In genomic region chr9:117704597-117704996, GRCh38 we compare ENCODE assay signal across 10 cellular contexts. TPM values are rescaled to one million over a fixed set of nuclear protein-coding genes. Genes with fewer than 3 reads are reported as not detected.
DNase-seq lines count a peak whose midpoint lies in the region; ATAC-seq and TF ChIP-seq lines count a peak whose summit lies in the region.
"Had no signal": no experiment of that assay in that cellular context is flagged by ENCODE, and none has a peak within 500 bp of the region (broad histone marks: within the 10 kb centered on the region; RNA-seq: fewer than 3 reads in every experiment).

No MANE protein-coding gene starts in this region.

- no peak for TF ChIP-seq CTCF in NB4 (IDR thresholded peaks at IDR 0.05; ENCODE audit: low read depth, low read length)
- TF ChIP-seq CTCF in fibroblast of lung (conservative IDR thresholded peaks at IDR 0.05 in 1 of 2, IDR thresholded peaks at IDR 0.05 in 1 of 2; ENCODE audit: low read depth in 1 of 2, low read length in 2 of 2): no peak
- TF ChIP-seq CTCF in psoas muscle (IDR thresholded peaks at IDR 0.05): no peak

- H3K27me3 ChIP-seq in fibroblast of lung (ENCODE audit: control insufficient read depth, insufficient read depth, low read length): no peaks in the 10 kb centered on the region
- no peaks in the 10 kb centered on the region for H3K27me3 ChIP-seq in psoas muscle (ENCODE audit: insufficient read depth in 3 of 3, low read length in 2 of 3)

- H3K9ac ChIP-seq in fibroblast of lung (ENCODE audit: insufficient read depth, low read length): peak overlapping the region; percentile 39

- H3K4me3 ChIP-seq in NB4 (ENCODE audit: low read depth, low read length) (peak overlapping the region; percentile 76), fibroblast of lung (replicated peaks in 1 of 4; ENCODE audit: control extremely low read depth in 1 of 4, insufficient read depth in 1 of 4, low read depth in 3 of 4, low read length in 4 of 4) (peak overlapping the region in 3 of 4 experiments; percentile 8 to 56 (median 28)), psoas muscle (peak overlapping the region; percentile 58)

- H3K79me2 ChIP-seq in fibroblast of lung (ENCODE audit: control insufficient read depth, insufficient read depth, low read length): no peaks in the 10 kb centered on the region

- WGBS in psoas muscle, 3 donors: 63 to 71% (median 67%) methylated on average over 1 of the region's 1 CpG

- DNase-seq in NB4 (ENCODE audit: low read depth) (no peak), fibroblast of lung (ENCODE audit: low read depth in 2 of 2) (no peak), psoas muscle (no peak), GM03348 (ENCODE audit: low spot score) (no peak), H4 (ENCODE audit: low spot score) (no peak), hepatic stellate cell (ENCODE audit: low spot score) (no peak)
- no peak for DNase-seq in activated CD4-positive, alpha-beta T cell treated with anti-CD3 and anti-CD28 coated beads for 1 hour
- DNase-seq: effector CD4-positive, alpha-beta T cell; GDM1 had no signal

- peaks cover 9% of the 10 kb centered on the region for H3K4me1 ChIP-seq in fibroblast of lung (ENCODE audit: control insufficient read depth, extremely low read depth, insufficient read depth, low read length)
- no peaks in the 10 kb centered on the region for H3K4me1 ChIP-seq in psoas muscle

- peak overlapping the region; percentile 67 for H3K27ac ChIP-seq in fibroblast of lung (ENCODE audit: insufficient read depth, low read length)
- peak overlapping the region; percentile 61 for H3K27ac ChIP-seq in psoas muscle

- no peak for TF ChIP-seq POLR2A in NB4 (IDR thresholded peaks at IDR 0.05; ENCODE audit: extremely low read depth, insufficient read length)

- H3K9me3 ChIP-seq in fibroblast of lung (ENCODE audit: control insufficient read depth, insufficient read depth, low read depth, low read length) (no peaks in the 10 kb centered on the region), psoas muscle (no peaks in the 10 kb centered on the region)

- peak overlapping the region; percentile 78 for H3K4me2 ChIP-seq in fibroblast of lung (ENCODE audit: extremely low read depth, insufficient read depth, low read length)

- H3K36me3 ChIP-seq in fibroblast of lung (ENCODE audit: control insufficient read depth, insufficient read depth, low read length): no peaks in the 10 kb centered on the region
- H3K36me3 ChIP-seq in psoas muscle (ENCODE audit: insufficient read depth in 1 of 2, low read depth in 1 of 2): peaks cover 0 to 5% of the 10 kb centered on the region in 2 donors

- intact Hi-C loops in psoas muscle (cut with DNase I): no loop called here

- H4K20me1 ChIP-seq in fibroblast of lung (ENCODE audit: control insufficient read depth, extremely low read depth, insufficient read depth, low read length): no peaks in the 10 kb centered on the region

- H2AFZ ChIP-seq in fibroblast of lung (ENCODE audit: low read length): no peak overlapping the region

- ATAC-seq in GM18517 (IDR thresholded peaks at IDR 0.05; ENCODE audit: unreplicated experiment) (peak; percentile 12), psoas muscle (peak in 2 of 4 donors; percentile 11 to 21)

RNA-seq across cellular contexts. Expression of gene TLR4, which starts 0.4 kb away (rescaled TPM):
- total RNA-seq in fibroblast of lung (2.6 and 3.1 TPM in 2 replicates), psoas muscle (1 to 10 TPM; 4.8 to 8.3 (median 6.6) TPM)
- polyA plus RNA-seq in fibroblast of lung (1.0 and 2.2 TPM in 2 replicates), psoas muscle (1 to 10 TPM; 1.5 to 2.7 (median 1.9) TPM)
- polyA plus RNA-seq in fibroblast of lung (2012): 0.86 and 1.7 TPM in 2 replicates
- 1.3 and 3.0 TPM in 2 replicates for polyA minus RNA-seq in fibroblast of lung (ENCODE audit: low replicate concordance)
- 6.7 and 7.5 TPM in 2 replicates for total RNA-seq in H4 (2014; rRNA removed; shearing (Covaris generic))
